ENCODE assay signal across 32 cellular contexts in the genomic region with DNA sequence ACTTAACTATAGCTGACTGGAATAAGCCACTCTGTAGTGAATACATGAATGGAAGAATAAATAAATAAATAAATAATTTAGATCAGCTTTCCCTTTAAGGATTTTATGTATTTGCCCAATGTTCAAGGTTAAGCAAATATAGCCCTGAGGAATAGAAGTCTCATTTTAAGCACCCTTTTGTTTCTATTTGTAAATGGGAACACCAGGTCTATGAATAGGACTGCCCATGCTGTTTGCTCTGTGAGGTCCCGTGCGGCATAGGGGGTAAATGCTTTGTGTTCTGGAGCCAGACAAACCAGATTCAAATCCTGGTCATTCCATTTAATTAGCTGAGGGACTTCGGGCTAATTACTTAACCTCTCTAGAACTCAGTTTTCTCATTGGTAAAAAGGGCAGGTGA. TPM values are rescaled to one million over a fixed set of nuclear protein-coding genes. Genes with fewer than 3 reads are reported as not detected.
"Had no signal": no experiment of that assay in that cellular context is flagged by ENCODE, and none has a peak within 500 bp of the region (broad histone marks: within the 10 kb centered on the region; RNA-seq: fewer than 3 reads in every experiment).

No MANE protein-coding gene starts in this region.

- H3K36me3 ChIP-seq: neural progenitor cell, ovary, spleen, suprapubic skin, tibial artery, transverse colon, upper lobe of right lung, uterus had no signal

- DNase-seq: natural killer cell; occipital lobe; ovary; posterior cingulate gyrus; psoas muscle; right cardiac atrium; spleen; stimulated activated CD4-positive, alpha-beta T cell treated with anti-CD3 and anti-CD28 coated beads, Interleukin-12 subunit alpha, Interleukin-12 subunit beta, amount 100 ng/mL, for 4 hours; stimulated activated CD4-positive, alpha-beta T cell treated with anti-CD3 and anti-CD28 coated beads, Interleukin-1b, Interleukin-23, amount 100 ng/mL, for 48 hours; stimulated activated CD4-positive, alpha-beta T cell treated with anti-CD3 and anti-CD28 coated beads, Interleukin-4, amount 100 ng/mL, for 1 hour; stimulated activated CD4-positive, alpha-beta T cell treated with anti-CD3 and anti-CD28 coated beads, Interleukin-4, amount 100 ng/mL, for 4 hours; stimulated activated CD8-positive, alpha-beta memory T cell treated with anti-CD3 and anti-CD28 coated beads, Interleukin-4, amount 100 ng/mL, for 48 hours; stimulated activated naive CD4-positive, alpha-beta T cell; stimulated activated naive CD8-positive, alpha-beta T cell treated with anti-CD3 and anti-CD28 coated beads, Interleukin-15, amount 100 ng/mL, for 72 hours; stimulated activated naive CD8-positive, alpha-beta T cell treated with anti-CD3 and anti-CD28 coated beads, Interleukin-15, Interleukin-2, amounts not matched to agents 100 U/mL and 50 U/mL, for 24 hours; substantia nigra; testis; tibial artery; transverse colon; upper lobe of right lung; uterus had no signal

- H2AFZ ChIP-seq: neural progenitor cell, parathyroid adenoma had no signal

- H3K4me3 ChIP-seq: neural progenitor cell, ovary, psoas muscle, skin epidermis, smooth muscle cell, spleen, suprapubic skin, testis, tibial artery, transverse colon, upper lobe of right lung, uterus had no signal

- H3K9me3 ChIP-seq: ovary, psoas muscle, spleen, suprapubic skin, testis, tibial artery, transverse colon, upper lobe of right lung, uterus had no signal

- H3K9ac ChIP-seq: neural progenitor cell, parathyroid adenoma had no signal

- H3K4me2 ChIP-seq: neural progenitor cell, smooth muscle cell had no signal

- H3K27ac ChIP-seq: neural progenitor cell, ovary, parathyroid adenoma, psoas muscle, skin epidermis, spleen, suprapubic skin, testis, tibial artery, transverse colon, upper lobe of right lung, uterus had no signal

- H3K79me2 ChIP-seq: parathyroid adenoma had no signal

- H3K4me1 ChIP-seq: parathyroid adenoma, psoas muscle, spleen, suprapubic skin, testis, tibial artery, transverse colon, upper lobe of right lung, uterus had no signal

- ATAC-seq: natural killer cell; psoas muscle; right cardiac atrium; sciatic nerve; stimulated activated memory B cell treated with anti-CD40 and anti-IgM and Interleukin-4, amounts not matched to agents 10 μg/mL and 1 μg/mL and 100 μg/mL, for 72 hours; stimulated activated naive CD8-positive, alpha-beta T cell treated with anti-CD3 and anti-CD28 coated beads, Interleukin-15, amount 100 ng/mL, for 72 hours; stimulated activated naive CD8-positive, alpha-beta T cell treated with anti-CD3 and anti-CD28 coated beads, Interleukin-15, Interleukin-2, amounts not matched to agents 100 U/mL and 50 U/mL, for 24 hours; upper lobe of right lung had no signal

- H3K27me3 ChIP-seq: neural progenitor cell, ovary, spleen, suprapubic skin, testis, tibial artery, transverse colon, upper lobe of right lung, uterus had no signal

RNA-seq across cellular contexts. Expression of gene CBY2, which starts 29.3 kb away (rescaled TPM):
- total RNA-seq: natural killer cell, occipital lobe, osteoblast, ovary, progenitor cell of endocrine pancreas, psoas muscle, right cardiac atrium, sciatic nerve, smooth muscle cell, transverse colon, upper lobe of right lung, uterus had no signal
- polyA plus RNA-seq: neural cell, ovary, psoas muscle, right cardiac atrium, smooth muscle cell, spleen, urinary bladder had no signal
